In the genomic region with DNA sequence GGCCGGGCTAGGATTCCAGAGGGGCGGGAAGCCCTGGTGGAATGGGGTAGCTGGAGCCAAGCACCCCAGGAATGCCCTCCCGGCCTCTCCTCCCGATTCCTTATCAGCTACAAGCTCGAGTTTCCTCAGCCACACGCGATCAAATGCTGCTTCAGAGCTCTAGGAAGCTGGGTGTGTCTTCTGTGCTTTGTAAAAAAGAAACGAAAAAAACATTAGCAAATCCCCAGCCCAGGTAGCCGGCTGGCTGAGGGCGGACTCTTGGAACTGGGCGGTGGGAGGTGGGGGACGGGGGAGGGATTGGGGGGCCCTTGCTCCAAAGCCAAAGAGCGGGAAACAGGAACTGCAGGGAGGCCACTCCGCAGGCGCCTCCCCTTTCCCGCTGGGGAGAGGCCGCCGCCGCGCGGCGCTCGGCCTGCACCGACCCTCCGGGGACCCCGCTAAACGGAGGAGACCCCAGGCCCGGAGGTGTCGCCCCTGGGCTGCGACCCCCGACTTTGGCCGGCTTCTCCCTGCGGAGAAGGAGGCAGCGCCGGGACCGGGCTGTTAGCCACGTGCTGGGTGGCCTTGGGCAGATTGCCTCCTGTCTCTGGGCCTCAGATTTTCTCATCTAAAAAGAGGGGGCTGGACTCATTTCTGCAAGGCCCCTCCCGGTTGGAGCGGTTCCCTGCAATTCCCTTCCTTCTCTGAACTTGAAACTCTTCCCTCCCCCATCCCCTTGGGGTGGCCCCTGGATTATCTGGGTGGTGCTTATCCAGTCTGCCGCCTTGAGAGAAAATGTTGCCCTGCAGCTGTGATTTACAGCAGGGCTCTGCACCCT, we compare ENCODE assay signal across 1 cellular context.
TF ChIP-seq lines count a peak whose summit lies in the region.

No MANE protein-coding gene starts in this region.

TF ChIP-seq in SK-N-SH treated with all-trans-retinoic acid at 6 μM for 48 hours, 23 proteins besides CTCF, POLR2A, EP300 and RAD21 (continued from another document):
- TF ChIP-seq, protein P1, sequence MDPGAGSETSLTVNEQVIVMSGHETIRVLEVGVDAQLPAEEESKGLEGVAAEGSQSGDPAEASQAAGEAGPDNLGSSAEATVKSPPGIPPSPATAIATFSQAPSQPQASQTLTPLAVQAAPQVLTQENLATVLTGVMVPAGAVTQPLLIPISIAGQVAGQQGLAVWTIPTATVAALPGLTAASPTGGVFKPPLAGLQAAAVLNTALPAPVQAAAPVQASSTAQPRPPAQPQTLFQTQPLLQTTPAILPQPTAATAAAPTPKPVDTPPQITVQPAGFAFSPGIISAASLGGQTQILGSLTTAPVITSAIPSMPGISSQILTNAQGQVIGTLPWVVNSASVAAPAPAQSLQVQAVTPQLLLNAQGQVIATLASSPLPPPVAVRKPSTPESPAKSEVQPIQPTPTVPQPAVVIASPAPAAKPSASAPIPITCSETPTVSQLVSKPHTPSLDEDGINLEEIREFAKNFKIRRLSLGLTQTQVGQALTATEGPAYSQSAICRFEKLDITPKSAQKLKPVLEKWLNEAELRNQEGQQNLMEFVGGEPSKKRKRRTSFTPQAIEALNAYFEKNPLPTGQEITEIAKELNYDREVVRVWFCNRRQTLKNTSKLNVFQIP (CRISPR knock-in tag; IDR thresholded peaks at IDR 0.05; ENCODE audit: borderline replicate concordance, low read depth), result no peak
- TF ChIP-seq ARNTL (CRISPR knock-in tag; IDR thresholded peaks at IDR 0.05; ENCODE audit: borderline replicate concordance, low read depth), result no peak
- no peak for TF ChIP-seq CSDC2 (CRISPR knock-in tag; IDR thresholded peaks at IDR 0.05)
- no peak for TF ChIP-seq TCF4 (CRISPR knock-in tag; IDR thresholded peaks at IDR 0.05; ENCODE audit: borderline replicate concordance)
- TF ChIP-seq ZC3H10 (CRISPR knock-in tag; IDR thresholded peaks at IDR 0.05), result no peak
- no peak for TF ChIP-seq OSR1 (CRISPR knock-in tag; IDR thresholded peaks at IDR 0.05)
- no peak for TF ChIP-seq ISL1 (CRISPR knock-in tag; IDR thresholded peaks at IDR 0.05)
- no peak for TF ChIP-seq ESRRG (CRISPR knock-in tag; IDR thresholded peaks at IDR 0.05)
- no peak for TF ChIP-seq ZFP30 (CRISPR knock-in tag; IDR thresholded peaks at IDR 0.05)
- TF ChIP-seq RARB (CRISPR knock-in tag; IDR thresholded peaks at IDR 0.05), result no peak
